ENCODE assay signal across 16 cellular contexts in the genomic region with DNA sequence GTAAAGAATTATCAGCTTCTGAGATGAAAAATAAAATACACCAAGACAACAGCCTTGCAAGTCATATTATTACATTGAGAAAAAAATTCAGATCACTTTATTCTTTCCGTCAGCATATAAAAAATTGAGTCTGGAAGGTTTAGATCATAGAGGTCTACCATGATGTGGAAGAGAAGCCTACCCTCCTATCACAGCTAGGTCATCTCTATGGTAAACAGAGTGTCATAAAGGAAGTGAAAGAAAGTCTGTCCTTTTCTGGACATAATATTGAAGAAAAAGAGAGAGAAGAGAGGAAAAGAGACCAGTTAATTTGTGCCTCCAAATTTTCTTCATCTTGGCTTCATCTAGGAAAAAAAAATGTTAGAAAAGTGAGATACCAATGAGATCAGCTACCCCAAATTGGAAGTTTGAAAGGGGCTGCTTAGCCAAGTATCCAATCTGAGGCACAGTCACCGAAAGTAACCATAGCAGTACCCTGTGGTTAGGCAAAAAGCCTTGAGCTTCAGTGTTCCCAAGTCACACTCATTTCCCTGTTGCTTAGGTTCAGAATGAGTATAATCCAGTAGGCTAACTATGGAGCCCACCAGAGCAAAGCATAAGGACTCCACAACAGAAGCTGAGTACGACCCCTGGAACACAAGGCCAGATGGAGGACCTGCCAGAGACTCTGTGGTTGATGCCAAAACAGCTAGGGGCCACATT.
"Had no signal": no experiment of that assay in that cellular context is flagged by ENCODE, and none has a peak within 500 bp of the region (broad histone marks: within the 10 kb centered on the region; RNA-seq: fewer than 3 reads in every experiment).

No MANE protein-coding gene starts in this region.

- H3K9me3 ChIP-seq: left ventricle myocardium inferior, psoas muscle, stomach, testis, upper lobe of right lung had no signal

- H3K27ac ChIP-seq: foreskin keratinocyte, left ventricle myocardium inferior, psoas muscle, stomach, testis, upper lobe of right lung had no signal

- H3K36me3 Mint-ChIP-seq: memory B cell; naive thymus-derived CD8-positive, alpha-beta T cell had no signal

- H3K4me1 ChIP-seq: psoas muscle, stomach, testis had no signal

- H3K27ac Mint-ChIP-seq: activated T-helper 1 cell treated with anti-CD3 and anti-CD28 coated beads, Interleukin-12 subunit alpha, Interleukin-12 subunit beta, Interleukin-2, Interleukin-4 antibody, amounts not matched to agents 30 ng/mL and 10 ng/mL and 1 ng/mL, durations not matched to agents 14 hours and 24 hours and 36 hours; dendritic cell treated with granulocyte-macrophage colony-stimulating factor and Interleukin-4, amounts not matched to agents 40 ng/mL and 50 ng/mL, for 4 days; memory B cell; naive thymus-derived CD8-positive, alpha-beta T cell had no signal

- H3K36me3 ChIP-seq: left ventricle myocardium inferior, stomach, upper lobe of right lung had no signal

- H3K4me3 Mint-ChIP-seq: activated T-helper 1 cell treated with anti-CD3 and anti-CD28 coated beads, Interleukin-12 subunit alpha, Interleukin-12 subunit beta, Interleukin-2, Interleukin-4 antibody, amounts not matched to agents 30 ng/mL and 10 ng/mL and 1 ng/mL, durations not matched to agents 14 hours and 24 hours and 36 hours; dendritic cell treated with granulocyte-macrophage colony-stimulating factor and Interleukin-4, amounts not matched to agents 40 ng/mL and 50 ng/mL, for 4 days; memory B cell; naive thymus-derived CD8-positive, alpha-beta T cell had no signal

- H3K9me3 Mint-ChIP-seq: activated T-helper 1 cell treated with anti-CD3 and anti-CD28 coated beads, Interleukin-12 subunit alpha, Interleukin-12 subunit beta, Interleukin-2, Interleukin-4 antibody, amounts not matched to agents 30 ng/mL and 10 ng/mL and 1 ng/mL, durations not matched to agents 14 hours and 24 hours and 36 hours; dendritic cell treated with granulocyte-macrophage colony-stimulating factor and Interleukin-4, amounts not matched to agents 40 ng/mL and 50 ng/mL, for 4 days; memory B cell; naive thymus-derived CD8-positive, alpha-beta T cell had no signal

- ATAC-seq: foreskin keratinocyte; naive thymus-derived CD8-positive, alpha-beta T cell; psoas muscle; sciatic nerve; upper lobe of right lung had no signal

- H3K27me3 Mint-ChIP-seq: dendritic cell treated with granulocyte-macrophage colony-stimulating factor and Interleukin-4, amounts not matched to agents 40 ng/mL and 50 ng/mL, for 4 days; memory B cell; naive thymus-derived CD8-positive, alpha-beta T cell had no signal

- H3K27me3 ChIP-seq: foreskin keratinocyte, stomach, testis, upper lobe of right lung had no signal

- DNase-seq: activated CD4-positive, alpha-beta T cell treated with anti-CD3 and anti-CD28 coated beads, Interleukin-2, amount 50 U/mL, for 1 hour; activated CD4-positive, CD25-positive, alpha-beta regulatory T cell; activated naive CD4-positive, alpha-beta T cell treated with Interleukin-2 at 50 U/mL for 16 hours; anterior cingulate cortex; effector memory CD4-positive, alpha-beta T cell; foreskin keratinocyte; left ventricle myocardium inferior; naive thymus-derived CD8-positive, alpha-beta T cell; psoas muscle; stomach; testis; upper lobe of right lung had no signal

- H3K4me3 ChIP-seq: left ventricle myocardium inferior, psoas muscle, stomach, testis, upper lobe of right lung had no signal
